Comparison of ENCODE assay signal across 18 cellular contexts in the genomic region with DNA sequence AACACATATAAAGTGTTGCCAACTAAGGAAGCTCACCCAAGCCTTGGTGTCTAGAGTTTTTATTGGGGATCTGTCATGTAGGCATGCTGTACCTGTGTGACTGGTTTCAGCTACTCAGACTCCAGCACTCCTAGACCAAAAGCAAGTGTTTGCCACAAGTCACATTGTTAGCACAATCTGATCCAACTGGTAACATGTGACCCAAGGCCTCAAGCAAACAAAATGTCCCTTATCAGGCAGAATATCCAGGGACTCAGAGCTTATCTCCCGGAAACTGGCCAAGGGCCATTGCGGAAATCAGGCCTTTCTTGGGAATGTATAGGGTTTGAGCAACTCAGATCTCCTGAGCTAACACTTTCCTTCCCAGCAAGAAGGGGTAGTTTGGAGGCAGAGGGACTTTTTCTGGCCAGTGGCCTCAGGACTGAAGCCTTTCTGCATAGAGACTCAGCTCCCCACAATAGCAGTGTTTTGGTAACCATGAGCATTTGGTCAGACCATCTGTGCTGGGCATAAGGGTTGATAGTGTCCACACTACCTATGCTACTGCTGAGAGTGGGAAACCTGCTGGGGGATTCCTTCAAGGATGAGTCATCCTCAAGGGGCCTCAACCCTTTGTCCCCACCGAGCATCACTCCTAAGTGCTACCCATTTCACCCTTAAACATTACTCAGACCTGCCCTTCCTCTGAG. TPM values are rescaled to one million over a fixed set of nuclear protein-coding genes. Genes with fewer than 3 reads are reported as not detected.
DNase-seq lines count a peak whose midpoint lies in the region; ATAC-seq, FAIRE-seq and TF ChIP-seq lines count a peak whose summit lies in the region.
"Had no signal": no experiment of that assay in that cellular context is flagged by ENCODE, and none has a peak within 500 bp of the region (broad histone marks: within the 10 kb centered on the region; RNA-seq: fewer than 3 reads in every experiment).

No MANE protein-coding gene starts in this region.

- no peaks in the 10 kb centered on the region for H3K4me1 Mint-ChIP-seq in activated T-cell treated with anti-CD3 and anti-CD28 coated beads, Interleukin-2, amount 50 U/mL, for 72 hours (ENCODE audit: low read depth)
- H3K4me1 Mint-ChIP-seq: naive thymus-derived CD8-positive, alpha-beta T cell had no signal

- no peak overlapping the region for H3K4me2 ChIP-seq in PC-3 (ENCODE audit: low read length)
- peak overlapping the region; percentile 25 for H3K4me2 ChIP-seq in hepatocyte

- ATAC-seq in activated T-cell treated with anti-CD3 and anti-CD28 coated beads, Interleukin-2, amount 50 U/mL, for 72 hours (replicated peaks in 1 of 2): peak; percentile 37 to 65
- ATAC-seq in PC-3 (peak; percentile 43), GM19035 (IDR thresholded peaks at IDR 0.05; ENCODE audit: unreplicated experiment) (no peak), GM18519 (IDR thresholded peaks at IDR 0.05; ENCODE audit: low FRiP score, unreplicated experiment) (no peak)
- ATAC-seq: CD8-positive, alpha-beta T cell; naive thymus-derived CD8-positive, alpha-beta T cell had no signal

- H3K4me1 ChIP-seq in PC-3 (ENCODE audit: insufficient read depth, low read length) (peaks cover 5% of the 10 kb centered on the region), hepatocyte (ENCODE audit: insufficient read depth) (peaks cover 14% of the 10 kb centered on the region), small intestine (ENCODE audit: control insufficient read depth in 2 of 2, insufficient read depth in 1 of 2, low read depth in 1 of 2, low read length in 1 of 2) (peaks cover 0 to 6% of the 10 kb centered on the region in 2 donors)
- H3K4me1 ChIP-seq: SJCRH30 had no signal

- H3K27ac ChIP-seq in PC-3 (ENCODE audit: low read length) (no peak overlapping the region), hepatocyte (peak overlapping the region; percentile 81), small intestine (ENCODE audit: low read depth in 1 of 2, low read length in 1 of 2) (no peak overlapping the region)
- H3K27ac ChIP-seq: SJCRH30 had no signal

- H3K9me2 ChIP-seq in PC-3 (replicated peaks; ENCODE audit: low read length) (no peaks in the 10 kb centered on the region), hepatocyte (replicated peaks; ENCODE audit: insufficient read depth) (no peaks in the 10 kb centered on the region)

- H3K27me3 ChIP-seq in PC-3 (ENCODE audit: low read length): no peaks in the 10 kb centered on the region
- no peaks in the 10 kb centered on the region for H3K27me3 ChIP-seq in hepatocyte
- no peaks in the 10 kb centered on the region for H3K27me3 ChIP-seq in small intestine (ENCODE audit: control insufficient read depth in 2 of 2, insufficient read depth in 2 of 2, low read length in 2 of 2)
- H3K27me3 ChIP-seq: SJCRH30 had no signal

- no peak overlapping the region for H3K4me3 ChIP-seq in PC-3 (ENCODE audit: low read length)
- H3K4me3 ChIP-seq in hepatocyte: no peak overlapping the region
- H3K4me3 ChIP-seq in small intestine (ENCODE audit: low read depth in 1 of 2, low read length in 2 of 2): no peak overlapping the region
- H3K4me3 ChIP-seq: SJCRH30 had no signal

- H3K9me3 ChIP-seq in PC-3 (ENCODE audit: low read length): no peaks in the 10 kb centered on the region
- H3K9me3 ChIP-seq in hepatocyte (ENCODE audit: low read depth): no peaks in the 10 kb centered on the region
- no peaks in the 10 kb centered on the region for H3K9me3 ChIP-seq in small intestine (ENCODE audit: control insufficient read depth, low read depth)
- H3K9me3 ChIP-seq: SJCRH30 had no signal

- H3K36me3 ChIP-seq in PC-3 (ENCODE audit: low read depth, low read length): no peaks in the 10 kb centered on the region
- no peaks in the 10 kb centered on the region for H3K36me3 ChIP-seq in hepatocyte (replicated peaks; ENCODE audit: insufficient read depth, low read depth)
- H3K36me3 ChIP-seq in small intestine (ENCODE audit: control insufficient read depth in 2 of 2, insufficient read depth in 2 of 2, low read length in 2 of 2): no peaks in the 10 kb centered on the region
- H3K36me3 ChIP-seq: SJCRH30 had no signal

- no peaks in the 10 kb centered on the region for H3K9me3 Mint-ChIP-seq in activated T-cell treated with anti-CD3 and anti-CD28 coated beads, Interleukin-2, amount 50 U/mL, for 72 hours
- H3K9me3 Mint-ChIP-seq: CD8-positive, alpha-beta T cell; naive thymus-derived CD8-positive, alpha-beta T cell; T-helper 2 cell treated with Interferon-gamma antibody and Interleukin-4, amounts not matched to agents 5 μg/mL and 100 μg/mL, for 36 hours had no signal

- no peak overlapping the region for H3K9ac ChIP-seq in PC-3 (ENCODE audit: low read length)

- H3K79me2 ChIP-seq in PC-3 (ENCODE audit: low read length) (no peaks in the 10 kb centered on the region), hepatocyte (no peaks in the 10 kb centered on the region)

- H2AFZ ChIP-seq in PC-3 (ENCODE audit: low read length) (no peak overlapping the region), hepatocyte (no peak overlapping the region)

- H3K27ac Mint-ChIP-seq in activated T-cell treated with anti-CD3 and anti-CD28 coated beads, Interleukin-2, amount 50 U/mL, for 72 hours: no peak overlapping the region
- H3K27ac Mint-ChIP-seq: CD8-positive, alpha-beta T cell; naive thymus-derived CD8-positive, alpha-beta T cell; T-helper 2 cell treated with Interferon-gamma antibody and Interleukin-4, amounts not matched to agents 5 μg/mL and 100 μg/mL, for 36 hours had no signal

- H4K20me1 ChIP-seq in PC-3 (ENCODE audit: low read length) (no peaks in the 10 kb centered on the region), hepatocyte (ENCODE audit: insufficient read depth, poor library complexity, severe bottlenecking) (no peaks in the 10 kb centered on the region)

- H3K4me3 Mint-ChIP-seq in activated T-cell treated with anti-CD3 and anti-CD28 coated beads, Interleukin-2, amount 50 U/mL, for 72 hours: no peak overlapping the region
- H3K4me3 Mint-ChIP-seq: CD8-positive, alpha-beta T cell; naive thymus-derived CD8-positive, alpha-beta T cell; T-helper 2 cell treated with Interferon-gamma antibody and Interleukin-4, amounts not matched to agents 5 μg/mL and 100 μg/mL, for 36 hours had no signal

- peaks cover 23% of the 10 kb centered on the region for H3K27me3 Mint-ChIP-seq in activated T-cell treated with anti-CD3 and anti-CD28 coated beads, Interleukin-2, amount 50 U/mL, for 72 hours (ENCODE audit: low read depth)

- CTCF ChIA-PET in PC-3 (lab: Charles Lee): no interaction called here

- H3F3A ChIP-seq in PC-3 (ENCODE audit: low read length, unreplicated experiment): no peaks in the 10 kb centered on the region

- no peak for FAIRE-seq in small intestine (lab: Jason Lieb, UNC)
- FAIRE-seq: H1 had no signal

- TF ChIP-seq CTCF in PC-3 (conservative IDR thresholded peaks at IDR 0.05; ENCODE audit: low read depth, low read length) (no peak), hepatocyte (IDR thresholded peaks at IDR 0.05; ENCODE audit: poor library complexity) (no peak)

- POLR2A ChIA-PET in PC-3 (lab: Charles Lee; ENCODE audit: unreplicated experiment): no interaction called here

- no TSS peak for BruUV-seq in PC-3 (replicated peaks; lab: Mats Ljungman, UMichigan)

- WGBS in hepatocyte (ENCODE audit: low lambda C conversion rate, missing lambda C conversion rate): 17% methylated on average over 3 of the region's 3 CpGs
- WGBS in small intestine, 3 donors: 30 to 67% (median 30%) methylated on average over 3 of the region's 3 CpGs

- H3K36me3 Mint-ChIP-seq in activated T-cell treated with anti-CD3 and anti-CD28 coated beads, Interleukin-2, amount 50 U/mL, for 72 hours (ENCODE audit: insufficient read depth in 2 of 2): no peaks in the 10 kb centered on the region
- H3K36me3 Mint-ChIP-seq: CD8-positive, alpha-beta T cell; naive thymus-derived CD8-positive, alpha-beta T cell had no signal

- DNase-seq in activated T-cell treated with anti-CD3 and anti-CD28 coated beads, Interleukin-2, amount 50 U/mL, for 72 hours: no peak
- no peak for DNase-seq in activated T-cell treated with anti-CD3 and anti-CD28 coated beads for 4 hours
- peak; percentile 29 for DNase-seq in PC-3
- DNase-seq in hepatocyte (ENCODE audit: low spot score): peak; percentile 54
- DNase-seq in small intestine: peak; percentile 81
- DNase-seq in AG08395 (ENCODE audit: low spot score): no peak
- DNase-seq: ACHN; activated CD8-positive, alpha-beta memory T cell treated with anti-CD3 and anti-CD28 coated beads, Interleukin-2, amount 50 U/mL, for 4 hours; activated naive CD4-positive, alpha-beta T cell treated with anti-CD3 and anti-CD28 coated beads, Interleukin-2, amount 50 U/mL, for 16 hours; CD8-positive, alpha-beta T cell; Karpas-422; naive thymus-derived CD8-positive, alpha-beta T cell; NCI-H1417 treated with DMSO at 0.1 percent for 48 hours; SJCRH30 had no signal

- intact Hi-C loops in PC-3 (cut with micrococcal nuclease): no loop called here

RNA-seq across cellular contexts. Expression of a gene that starts 29.6 kb away (rescaled TPM):
- under 1 TPM in 1 of 2 donors, not detected in 1; 0.10 TPM for total RNA-seq in activated T-cell treated with anti-CD3 and anti-CD28 coated beads, Interleukin-2, amount 50 U/mL, for 72 hours
- total RNA-seq in PC-3 (2014; rRNA removed) (not detected in 2 replicates), hepatocyte (not detected in 2 replicates)
- polyA plus RNA-seq in hepatocyte (0.02 and 0.49 TPM in 2 replicates), small intestine (not detected)
- total RNA-seq: CD8-positive, alpha-beta T cell; naive thymus-derived CD8-positive, alpha-beta T cell; SJCRH30 had no signal
- polyA plus RNA-seq: naive thymus-derived CD8-positive, alpha-beta T cell had no signal

RNA-seq across cellular contexts. Expression of a gene that starts 42.8 kb away (rescaled TPM):
- total RNA-seq in activated T-cell treated with anti-CD3 and anti-CD28 coated beads, Interleukin-2, amount 50 U/mL, for 72 hours: not detected
- total RNA-seq in PC-3 (2014; rRNA removed) (0.17 TPM in 1 of 2 replicates, not detected in the other), hepatocyte (0.08 TPM in 1 of 2 replicates, not detected in the other)
- polyA plus RNA-seq in hepatocyte (not detected in 2 replicates), small intestine (1 to 10 TPM in 2 of 3 donors, under 1 TPM in 1; 0.22 to 5.9 (median 1.8) TPM)
- total RNA-seq: CD8-positive, alpha-beta T cell; H1; naive thymus-derived CD8-positive, alpha-beta T cell had no signal
- polyA plus RNA-seq: H1; naive thymus-derived CD8-positive, alpha-beta T cell had no signal

Comparison
In these comparisons a context has a peak if more than half of its experiments do, and no peak if none do; other contexts are left out.
1. ATAC-seq: peak in activated T-cell treated with anti-CD3 and anti-CD28 coated beads, Interleukin-2, amount 50 U/mL, for 72 hours (2 of 2) and PC-3 (single experiment); none in GM19035 (single experiment) and GM18519 (single experiment).
2. DNase-seq: peak in PC-3 (single experiment), hepatocyte (single experiment) and small intestine (single experiment); none in activated T-cell treated with anti-CD3 and anti-CD28 coated beads, Interleukin-2, amount 50 U/mL, for 72 hours (0 of 2), activated T-cell treated with anti-CD3 and anti-CD28 coated beads for 4 hours (single experiment) and AG08395 (single experiment).